Comparison of ENCODE assay signal across 11 cellular contexts in the genomic region with DNA sequence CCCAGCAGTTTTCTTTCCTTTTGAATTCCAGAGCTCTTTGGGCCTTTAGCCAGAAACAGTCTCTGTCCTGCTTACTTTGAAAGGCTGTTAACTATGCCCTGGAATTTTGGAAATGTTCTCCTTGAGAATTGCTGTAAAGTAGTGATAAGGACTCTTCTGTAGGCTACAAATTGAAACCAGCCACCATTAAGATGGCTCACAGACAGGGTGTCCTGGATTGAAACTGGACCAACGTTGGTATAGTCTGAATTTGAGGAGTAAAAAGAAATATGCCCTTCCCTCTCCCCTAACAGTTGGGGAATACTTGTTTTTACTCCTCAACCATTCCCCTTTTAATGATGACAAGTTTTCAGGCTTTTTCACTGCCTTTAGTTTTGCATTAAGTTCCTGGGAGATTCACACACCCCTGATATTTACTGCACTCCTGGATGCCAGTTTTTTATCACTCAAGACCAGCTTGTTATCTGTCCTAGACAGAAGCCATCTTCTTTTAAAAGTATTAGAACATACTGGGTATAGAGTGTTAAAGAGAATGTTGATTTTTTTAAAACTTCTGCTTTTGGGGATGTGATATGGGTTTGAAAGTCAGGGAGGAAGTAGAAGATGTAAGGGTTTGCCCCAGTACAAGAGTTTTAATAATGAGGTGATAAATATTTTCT. TPM values are rescaled to one million over a fixed set of nuclear protein-coding genes. Genes with fewer than 3 reads are reported as not detected.
DNase-seq lines count a peak whose midpoint lies in the region; ATAC-seq, FAIRE-seq and TF ChIP-seq lines count a peak whose summit lies in the region.
"Had no signal": no experiment of that assay in that cellular context is flagged by ENCODE, and none has a peak within 500 bp of the region (broad histone marks: within the 10 kb centered on the region; RNA-seq: fewer than 3 reads in every experiment).

No MANE protein-coding gene starts in this region.

- no peaks in the 10 kb centered on the region for H3K36me3 ChIP-seq in astrocyte (ENCODE audit: insufficient read depth, low read length)

- no peak for ATAC-seq in naive thymus-derived CD8-positive, alpha-beta T cell
- no peak for ATAC-seq in GM18502 (IDR thresholded peaks at IDR 0.05; ENCODE audit: poor library complexity, unreplicated experiment)
- ATAC-seq: Panc1 had no signal

- FAIRE-seq in astrocyte (lab: Jason Lieb, UNC) = no peak
- FAIRE-seq in D721Med (lab: Jason Lieb, UNC) = no peak

- H3K27ac Mint-ChIP-seq in CD14-positive monocyte (peak overlapping the region; percentile 46 to 90 (median 70)), astrocyte (ENCODE audit: unreplicated experiment) (no peak overlapping the region)
- H3K27ac Mint-ChIP-seq in naive thymus-derived CD8-positive, alpha-beta T cell = peak overlapping the region in 6 of 10 donors; percentile 31 to 68 (median 54)

- H3K27me3 Mint-ChIP-seq in CD14-positive monocyte (ENCODE audit: low read depth in 3 of 3) (no peaks in the 10 kb centered on the region), astrocyte (ENCODE audit: low read depth, unreplicated experiment) (no peaks in the 10 kb centered on the region)
- no peaks in the 10 kb centered on the region for H3K27me3 Mint-ChIP-seq in naive thymus-derived CD8-positive, alpha-beta T cell

- H3K36me3 Mint-ChIP-seq in CD14-positive monocyte (peaks cover 10 to 15% of the 10 kb centered on the region in 2 donors), astrocyte (ENCODE audit: low read depth, unreplicated experiment) (peaks cover 3% of the 10 kb centered on the region)
- H3K36me3 Mint-ChIP-seq in naive thymus-derived CD8-positive, alpha-beta T cell = peaks cover 0 to 3% (median 0%) of the 10 kb centered on the region in 3 donors

- H3K27me3 ChIP-seq in astrocyte (ENCODE audit: insufficient read depth, low read length) = no peaks in the 10 kb centered on the region

- H3K4me3 Mint-ChIP-seq in CD14-positive monocyte (no peak overlapping the region), astrocyte (ENCODE audit: unreplicated experiment) (no peak overlapping the region)
- peak overlapping the region in 8 of 10 donors; percentile 45 to 82 (median 74) for H3K4me3 Mint-ChIP-seq in naive thymus-derived CD8-positive, alpha-beta T cell

- H2AFZ ChIP-seq in astrocyte (ENCODE audit: low read depth, low read length) = no peak overlapping the region

- peaks cover 98% of the 10 kb centered on the region for H4K20me1 ChIP-seq in astrocyte (ENCODE audit: insufficient read depth, low read length)

- no peak overlapping the region for H3K4me2 ChIP-seq in astrocyte (ENCODE audit: low read length)

- H3K79me2 ChIP-seq in astrocyte (ENCODE audit: insufficient read depth, low read length) = peaks cover 99% of the 10 kb centered on the region

- CTCF ChIA-PET in HEK293T (lab: Yijun Ruan, JAX) = no interaction called here

- no peak overlapping the region for H3K9ac ChIP-seq in astrocyte (ENCODE audit: low read length)

- DNase-seq in CD14-positive monocyte (ENCODE audit: low spot score) (no peak), KBM-7 (peak; percentile 25), astrocyte (ENCODE audit: low read depth) (peak; percentile 65), D721Med (ENCODE audit: insufficient read length, low spot score) (no peak), HEK293T (ENCODE audit: extremely low spot score) (no peak), NCI-H2107 treated with DMSO at 0.1 percent for 48 hours (lab: John Stamatoyannopoulos, UW; ENCODE audit: unreplicated experiment) (no peak)
- no peak for DNase-seq in naive thymus-derived CD8-positive, alpha-beta T cell
- DNase-seq: activated naive CD4-positive, alpha-beta T cell had no signal

- peaks cover 83% of the 10 kb centered on the region for H3K4me1 Mint-ChIP-seq in CD14-positive monocyte
- H3K4me1 Mint-ChIP-seq in astrocyte (ENCODE audit: low read depth, unreplicated experiment) = peaks cover 67% of the 10 kb centered on the region
- peaks cover 54 to 100% (median 97%) of the 10 kb centered on the region in 4 donors for H3K4me1 Mint-ChIP-seq in naive thymus-derived CD8-positive, alpha-beta T cell

- H3K4me1 ChIP-seq in astrocyte (ENCODE audit: insufficient read depth, low read length) = peaks cover 31% of the 10 kb centered on the region

- H3K27ac ChIP-seq in astrocyte (ENCODE audit: low read depth, low read length) = no peak overlapping the region

- intact Hi-C loops in CD14-positive monocyte (cut with micrococcal nuclease) = loop anchor here (1.0 to 10.0 kb wide), 3 partner anchors 8 to 56 kb away; no protein-coding TSS in a partner anchor

- POLR2A ChIA-PET in naive thymus-derived CD8-positive, alpha-beta T cell (lab: Charles Lee) = interaction anchor here (0.6 to 2.3 kb wide), 2 partner anchors 22 to 27 kb away, joined by 5 to 6 read pairs; a partner anchor contains a TSS
- POLR2A ChIA-PET in HEK293T (lab: Yijun Ruan, JAX) = no interaction called here

- H3K9me3 Mint-ChIP-seq in CD14-positive monocyte (peaks cover 0 to 7% (median 4%) of the 10 kb centered on the region in 7 donors), astrocyte (ENCODE audit: unreplicated experiment) (no peaks in the 10 kb centered on the region)
- no peaks in the 10 kb centered on the region for H3K9me3 Mint-ChIP-seq in naive thymus-derived CD8-positive, alpha-beta T cell

- H3K4me3 ChIP-seq in astrocyte (ENCODE audit: insufficient read depth, low read depth, low read length) = no peak overlapping the region
- H3K4me3 ChIP-seq: skin epidermis had no signal

- in situ Hi-C loops in KBM-7 (cut with MboI; ENCODE audit: low pct_unique_long_range_greater_than_20kb, low sequenced_read_pairs) = no loop called here

- TF ChIP-seq CTCF in CD14-positive monocyte (IDR thresholded peaks at IDR 0.05) (no peak), astrocyte (IDR thresholded peaks at IDR 0.05; ENCODE audit: insufficient read depth, low read depth, low read length) (no peak), D721Med (IDR thresholded peaks at IDR 0.05; ENCODE audit: insufficient read depth, missing control alignments) (no peak)

- no peaks in the 10 kb centered on the region for H3K9me3 ChIP-seq in astrocyte (ENCODE audit: insufficient read depth, low read depth, low read length)

TF ChIP-seq in HEK293T, 16 proteins besides CTCF, POLR2A, EP300 and RAD21:
- TF ChIP-seq TARDBP (IDR thresholded peaks at IDR 0.05) = no peak
- no peak for TF ChIP-seq HDGF (IDR thresholded peaks at IDR 0.05; ENCODE audit: borderline replicate concordance)
- TF ChIP-seq FOXA1 (IDR thresholded peaks at IDR 0.05) = no peak
- no peak for TF ChIP-seq ARNT (IDR thresholded peaks at IDR 0.05)
- TF ChIP-seq ZNF384 (IDR thresholded peaks at IDR 0.05) = no peak
- TF ChIP-seq L3MBTL2 (conservative IDR thresholded peaks at IDR 0.05) = no peak
- TF ChIP-seq LEF1 (IDR thresholded peaks at IDR 0.05; ENCODE audit: borderline replicate concordance) = no peak
- no peak for TF ChIP-seq BHLHE40 (IDR thresholded peaks at IDR 0.05; ENCODE audit: borderline replicate concordance)
- no peak for TF ChIP-seq SUZ12 (IDR thresholded peaks at IDR 0.05)
TF ChIP-seq in HEK293T: peak in this region for 0.

RNA-seq across cellular contexts. Expression of a gene that starts 21.9 kb away (rescaled TPM):
- polyA plus RNA-seq in CD14-positive monocyte = 10 to 100 TPM in 1 of 2 donors, 1 to 10 TPM in 1; 6.9 to 11.5 TPM
- total RNA-seq in astrocyte = 55.9 and 63.5 TPM in 2 replicates
- 10 to 100 TPM; 45.0 to 48.3 TPM for total RNA-seq in naive thymus-derived CD8-positive, alpha-beta T cell
- polyA plus RNA-seq in naive thymus-derived CD8-positive, alpha-beta T cell = 10 to 100 TPM in 2 of 3 donors, 1 to 10 TPM in 1; 9.1 to 14.1 (median 10.5) TPM

Comparison
In these comparisons a context has a peak if more than half of its experiments do, and no peak if none do; other contexts are left out.
1. DNase-seq: peak in KBM-7 (single experiment) and astrocyte (single experiment); none in CD14-positive monocyte (single experiment), naive thymus-derived CD8-positive, alpha-beta T cell (0 of 10), D721Med (single experiment), HEK293T (single experiment) and NCI-H2107 treated with DMSO at 0.1 percent for 48 hours (single experiment).
2. H3K4me3 Mint-ChIP-seq: peak in naive thymus-derived CD8-positive, alpha-beta T cell (8 of 10); none in CD14-positive monocyte (0 of 2) and astrocyte (single experiment).